In genomic region chr1:26275580-26276431, GRCh38 we compare ENCODE assay signal across 8 cellular contexts. TPM values are rescaled to one million over a fixed set of nuclear protein-coding genes. Genes with fewer than 3 reads are reported as not detected.
DNase-seq lines count a peak whose midpoint lies in the region; ATAC-seq and TF ChIP-seq lines count a peak whose summit lies in the region.

No MANE protein-coding gene starts in this region.

- DNase-seq in AG04450 (ENCODE audit: low read depth, low spot score) (peak; percentile 77), GM19238 (ENCODE audit: insufficient read length, low spot score) (peak; percentile 78), NCI-H2107 treated with DMSO at 0.1 percent for 48 hours (lab: John Stamatoyannopoulos, UW; ENCODE audit: unreplicated experiment) (peak; percentile 56), activated B cell treated with CpG ODN at 0.5 μM for 24 hours (peak; percentile 61), cerebellar cortex (ENCODE audit: low spot score) (peak; percentile 84), kidney glomerular epithelial cell (lab: John Stamatoyannopoulos, UW) (peak; percentile 82)
- DNase-seq in stimulated activated CD4-positive, alpha-beta T cell treated with anti-CD3 and anti-CD28 coated beads, Interleukin-12 subunit alpha, Interleukin-12 subunit beta, amount 100 ng/mL, for 48 hours (ENCODE audit: low read depth in 2 of 3, low spot score in 1 of 3), result peak; percentile 68 to 88 (median 70)

- H3K4me1 Mint-ChIP-seq in activated B cell treated with CpG ODN at 0.5 μM for 24 hours, result peaks cover 50% of the 10 kb centered on the region

- no peaks in the 10 kb centered on the region for H3K27me3 ChIP-seq in AG04450 (ENCODE audit: control insufficient read depth, insufficient read depth, low read length)

- H3K9me3 Mint-ChIP-seq in activated B cell treated with CpG ODN at 0.5 μM for 24 hours, result no peaks in the 10 kb centered on the region

- peak overlapping the region; percentile 61 for H3K27ac ChIP-seq in AG04450 (ENCODE audit: low read depth, low read length)

- H3K27ac Mint-ChIP-seq in activated B cell treated with CpG ODN at 0.5 μM for 24 hours, result peak overlapping the region; percentile 84

- H3K9me3 ChIP-seq in AG04450 (ENCODE audit: control insufficient read depth, insufficient read depth, low read length), result no peaks in the 10 kb centered on the region; the same call in 1 of the 2 replicates

- H3K4me3 Mint-ChIP-seq in activated B cell treated with CpG ODN at 0.5 μM for 24 hours, result peak overlapping the region; percentile 52

- peaks cover 34% of the 10 kb centered on the region for H3K36me3 Mint-ChIP-seq in activated B cell treated with CpG ODN at 0.5 μM for 24 hours (ENCODE audit: low read depth)

- CTCF ChIA-PET in AG04450 (lab: Charles Lee) (interaction anchor here (0.6 to 5.7 kb wide), 33 partner anchors 10 to 173 kb away, joined by 3 to 62 read pairs (median 4); partner anchors contain the start of genes CEP85, DHDDS and UBXN11), activated B cell treated with CpG ODN at 0.5 μM for 24 hours (lab: Charles Lee) (interaction anchor here (0.6 to 9.3 kb wide), 15 partner anchors 8 to 169 kb away, joined by 3 to 240 read pairs (median 6); partner anchors contain the start of genes CD52, CEP85 and ZNF593)

- POLR2A ChIA-PET in AG04450 (lab: Yijun Ruan, JAX) (interaction anchor here (1.1 to 1.5 kb wide), 2 partner anchors 23 to 46 kb away, joined by 3 to 5 read pairs; no protein-coding TSS in a partner anchor), activated B cell treated with CpG ODN at 0.5 μM for 24 hours (lab: Charles Lee) (interaction anchor here (1.1 to 21.5 kb wide), 5 partner anchors 12 to 197 kb away, joined by 3 to 1638 read pairs (median 6); partner anchors contain the start of genes CD52 and CEP85)

- ATAC-seq in activated B cell treated with CpG ODN at 0.5 μM for 24 hours (ENCODE audit: low read depth) (peak; percentile 47), HG03342 (IDR thresholded peaks at IDR 0.05; ENCODE audit: unreplicated experiment) (no peak)

- H3K4me3 ChIP-seq in AG04450 (ENCODE audit: low read depth, low read length), result no peak overlapping the region

- intact Hi-C loops in activated B cell treated with CpG ODN at 0.5 μM for 24 hours (cut with micrococcal nuclease), result loop anchor here (1.0 to 5.0 kb wide), 8 partner anchors 8 to 156 kb away; partner anchors contain the start of genes CEP85 and DHDDS

- no peaks in the 10 kb centered on the region for H3K27me3 Mint-ChIP-seq in activated B cell treated with CpG ODN at 0.5 μM for 24 hours

- peak; percentile 78 for TF ChIP-seq CTCF in AG04450 (IDR thresholded peaks at IDR 0.05; ENCODE audit: low read depth, low read length)
- no peak for TF ChIP-seq CTCF in activated B cell treated with CpG ODN at 0.5 μM for 24 hours (IDR thresholded peaks at IDR 0.05)

RNA-seq across cellular contexts. Expression of gene SH3BGRL3, which starts 4.1 kb away (rescaled TPM):
- polyA plus RNA-seq in AG04450 (2011; rRNA removed), result 307 and 326 TPM in 2 replicates
- polyA minus RNA-seq in AG04450 (2011; rRNA and poly(A)+ RNA removed), result 461 and 520 TPM in 2 replicates
- 265 and 285 TPM in 2 replicates for total RNA-seq in activated B cell treated with CpG ODN at 0.5 μM for 24 hours

RNA-seq across cellular contexts. Expression of gene UBXN11, which starts 30.6 kb away (rescaled TPM):
- polyA plus RNA-seq in AG04450 (2011; rRNA removed), result 6.1 and 7.0 TPM in 2 replicates
- 8.5 and 9.8 TPM in 2 replicates for polyA minus RNA-seq in AG04450 (2011; rRNA and poly(A)+ RNA removed)
- 35.5 and 36.9 TPM in 2 replicates for total RNA-seq in activated B cell treated with CpG ODN at 0.5 μM for 24 hours

RNA-seq across cellular contexts. Expression of gene CEP85, which starts 41.8 kb away (rescaled TPM):
- polyA plus RNA-seq in AG04450 (2011; rRNA removed), result 5.7 and 5.8 TPM in 2 replicates
- 7.5 and 8.2 TPM in 2 replicates for polyA minus RNA-seq in AG04450 (2011; rRNA and poly(A)+ RNA removed)
- total RNA-seq in activated B cell treated with CpG ODN at 0.5 μM for 24 hours, result 13.8 and 16.4 TPM in 2 replicates

RNA-seq across cellular contexts. Expression of gene CD52, which starts 42.0 kb away (rescaled TPM):
- not detected in 2 replicates for polyA plus RNA-seq in AG04450 (2011; rRNA removed)
- not detected in 2 replicates for polyA minus RNA-seq in AG04450 (2011; rRNA and poly(A)+ RNA removed)
- total RNA-seq in activated B cell treated with CpG ODN at 0.5 μM for 24 hours, result 449 and 499 TPM in 2 replicates
